ENCODE assay signal across 1 cellular context in the genomic region with DNA sequence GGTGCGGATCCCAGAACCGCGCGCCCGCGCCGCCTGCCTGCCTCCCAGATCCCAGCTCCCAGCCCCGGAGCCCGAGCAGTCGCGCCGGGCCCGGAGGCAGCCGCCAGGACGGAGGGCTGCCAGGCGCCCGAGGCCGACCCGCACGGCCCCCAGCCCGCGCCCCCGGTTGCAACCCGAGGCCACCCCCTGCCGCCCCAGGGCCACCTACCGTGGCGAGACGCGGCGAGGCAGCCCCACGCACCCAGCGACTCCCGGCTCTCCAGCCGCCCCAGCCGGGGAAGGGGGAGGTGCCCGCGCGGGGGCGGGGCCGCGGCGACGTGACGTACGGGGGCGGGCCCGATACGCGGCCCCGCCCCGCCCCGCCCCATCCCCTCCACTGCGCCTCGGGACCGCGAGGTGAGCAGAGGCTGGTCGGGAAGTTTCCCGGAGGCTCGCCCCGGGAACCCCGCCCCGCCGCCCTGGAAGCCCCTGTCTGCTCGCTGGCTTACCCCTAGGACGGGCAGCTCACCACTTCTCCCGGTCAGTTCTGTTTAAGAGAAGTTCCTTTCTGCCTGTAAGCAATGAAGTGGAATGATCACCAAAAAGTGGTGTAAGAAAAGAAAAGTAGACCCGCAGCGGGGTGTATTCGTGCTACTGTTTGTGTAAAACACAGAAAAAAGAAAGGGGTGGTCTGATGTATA.
A peak's percentile ranks its signal among the peaks of the same experiment; 100 is the strongest.
TF ChIP-seq lines count a peak whose summit lies in the region.

Gene TPST2 (minus strand): TSS at position 288 of the 680 bp plus-strand sequence. CDS start 48,502 bp downstream, outside the sequence.

TF ChIP-seq in HepG2, 621 proteins besides CTCF, POLR2A, EP300 and RAD21 (continued from another document and continues in another):
- TF ChIP-seq, protein P1, sequence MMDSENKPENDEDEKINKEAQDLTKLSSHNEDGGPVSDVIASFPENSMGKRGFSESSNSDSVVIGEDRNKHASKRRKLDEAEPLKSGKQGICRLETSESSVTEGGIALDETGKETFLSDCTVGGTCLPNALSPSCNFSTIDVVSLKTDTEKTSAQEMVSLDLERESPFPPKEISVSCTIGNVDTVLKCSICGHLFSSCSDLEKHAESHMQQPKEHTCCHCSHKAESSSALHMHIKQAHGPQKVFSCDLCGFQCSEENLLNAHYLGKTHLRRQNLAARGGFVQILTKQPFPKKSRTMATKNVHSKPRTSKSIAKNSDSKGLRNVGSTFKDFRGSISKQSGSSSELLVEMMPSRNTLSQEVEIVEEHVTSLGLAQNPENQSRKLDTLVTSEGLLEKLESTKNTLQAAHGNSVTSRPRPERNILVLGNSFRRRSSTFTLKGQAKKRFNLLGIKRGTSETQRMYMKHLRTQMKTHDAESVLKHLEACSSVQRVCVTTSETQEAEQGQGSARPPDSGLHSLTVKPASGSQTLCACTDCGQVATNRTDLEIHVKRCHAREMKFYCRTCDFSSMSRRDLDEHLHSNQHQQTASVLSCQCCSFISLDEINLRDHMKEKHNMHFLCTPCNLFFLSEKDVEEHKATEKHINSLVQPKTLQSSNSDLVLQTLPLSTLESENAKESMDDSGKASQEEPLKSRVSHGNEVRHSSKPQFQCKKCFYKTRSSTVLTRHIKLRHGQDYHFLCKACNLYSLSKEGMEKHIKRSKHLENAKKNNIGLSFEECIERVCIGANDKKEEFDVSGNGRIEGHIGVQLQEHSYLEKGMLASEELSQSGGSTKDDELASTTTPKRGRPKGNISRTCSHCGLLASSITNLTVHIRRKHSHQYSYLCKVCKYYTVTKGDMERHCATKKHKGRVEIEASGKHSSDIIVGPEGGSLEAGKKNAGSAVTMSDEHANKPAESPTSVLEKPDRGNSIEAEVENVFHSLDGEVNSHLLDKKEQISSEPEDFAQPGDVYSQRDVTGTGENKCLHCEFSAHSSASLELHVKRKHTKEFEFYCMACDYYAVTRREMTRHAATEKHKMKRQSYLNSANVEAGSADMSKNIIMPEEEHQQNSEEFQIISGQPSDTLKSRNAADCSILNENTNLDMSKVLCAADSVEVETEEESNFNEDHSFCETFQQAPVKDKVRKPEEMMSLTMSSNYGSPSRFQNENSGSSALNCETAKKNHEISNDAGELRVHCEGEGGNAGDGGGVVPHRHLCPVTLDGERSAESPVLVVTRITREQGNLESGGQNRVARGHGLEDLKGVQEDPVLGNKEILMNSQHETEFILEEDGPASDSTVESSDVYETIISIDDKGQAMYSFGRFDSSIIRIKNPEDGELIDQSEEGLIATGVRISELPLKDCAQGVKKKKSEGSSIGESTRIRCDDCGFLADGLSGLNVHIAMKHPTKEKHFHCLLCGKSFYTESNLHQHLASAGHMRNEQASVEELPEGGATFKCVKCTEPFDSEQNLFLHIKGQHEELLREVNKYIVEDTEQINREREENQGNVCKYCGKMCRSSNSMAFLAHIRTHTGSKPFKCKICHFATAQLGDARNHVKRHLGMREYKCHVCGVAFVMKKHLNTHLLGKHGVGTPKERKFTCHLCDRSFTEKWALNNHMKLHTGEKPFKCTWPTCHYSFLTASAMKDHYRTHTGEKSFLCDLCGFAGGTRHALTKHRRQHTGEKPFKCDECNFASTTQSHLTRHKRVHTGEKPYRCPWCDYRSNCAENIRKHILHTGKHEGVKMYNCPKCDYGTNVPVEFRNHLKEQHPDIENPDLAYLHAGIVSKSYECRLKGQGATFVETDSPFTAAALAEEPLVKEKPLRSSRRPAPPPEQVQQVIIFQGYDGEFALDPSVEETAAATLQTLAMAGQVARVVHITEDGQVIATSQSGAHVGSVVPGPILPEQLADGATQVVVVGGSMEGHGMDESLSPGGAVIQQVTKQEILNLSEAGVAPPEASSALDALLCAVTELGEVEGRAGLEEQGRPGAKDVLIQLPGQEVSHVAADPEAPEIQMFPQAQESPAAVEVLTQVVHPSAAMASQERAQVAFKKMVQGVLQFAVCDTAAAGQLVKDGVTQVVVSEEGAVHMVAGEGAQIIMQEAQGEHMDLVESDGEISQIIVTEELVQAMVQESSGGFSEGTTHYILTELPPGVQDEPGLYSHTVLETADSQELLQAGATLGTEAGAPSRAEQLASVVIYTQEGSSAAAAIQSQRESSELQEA (CRISPR knock-in tag; IDR thresholded peaks at IDR 0.05; ENCODE audit: not compliant biosample characterization) = no peak
- no peak for TF ChIP-seq RNF2 (conservative IDR thresholded peaks at IDR 0.05; ENCODE audit: low read depth)
- TF ChIP-seq ZNF816 (CRISPR knock-in tag; IDR thresholded peaks at IDR 0.05; ENCODE audit: borderline replicate concordance) = no peak
- no peak for TF ChIP-seq THAP11 (CRISPR knock-in tag; IDR thresholded peaks at IDR 0.05)
- no peak for TF ChIP-seq FOSL2 (CRISPR knock-in tag; IDR thresholded peaks at IDR 0.05)
- TF ChIP-seq HNRNPUL1 (IDR thresholded peaks at IDR 0.05; ENCODE audit: low read depth, low read length) = no peak
- TF ChIP-seq MAFK (conservative IDR thresholded peaks at IDR 0.05 in 1 of 2, IDR thresholded peaks at IDR 0.05 in 1 of 2; ENCODE audit: low read length in 2 of 2) = no peak
- TF ChIP-seq RFXANK (CRISPR knock-in tag; IDR thresholded peaks at IDR 0.05) = no peak
- no peak for TF ChIP-seq TBX3 (IDR thresholded peaks at IDR 0.05; ENCODE audit: borderline replicate concordance)
- TF ChIP-seq, protein P2, sequence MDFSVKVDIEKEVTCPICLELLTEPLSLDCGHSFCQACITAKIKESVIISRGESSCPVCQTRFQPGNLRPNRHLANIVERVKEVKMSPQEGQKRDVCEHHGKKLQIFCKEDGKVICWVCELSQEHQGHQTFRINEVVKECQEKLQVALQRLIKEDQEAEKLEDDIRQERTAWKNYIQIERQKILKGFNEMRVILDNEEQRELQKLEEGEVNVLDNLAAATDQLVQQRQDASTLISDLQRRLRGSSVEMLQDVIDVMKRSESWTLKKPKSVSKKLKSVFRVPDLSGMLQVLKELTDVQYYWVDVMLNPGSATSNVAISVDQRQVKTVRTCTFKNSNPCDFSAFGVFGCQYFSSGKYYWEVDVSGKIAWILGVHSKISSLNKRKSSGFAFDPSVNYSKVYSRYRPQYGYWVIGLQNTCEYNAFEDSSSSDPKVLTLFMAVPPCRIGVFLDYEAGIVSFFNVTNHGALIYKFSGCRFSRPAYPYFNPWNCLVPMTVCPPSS (IDR thresholded peaks at IDR 0.05) = no peak
- TF ChIP-seq, protein P3, sequence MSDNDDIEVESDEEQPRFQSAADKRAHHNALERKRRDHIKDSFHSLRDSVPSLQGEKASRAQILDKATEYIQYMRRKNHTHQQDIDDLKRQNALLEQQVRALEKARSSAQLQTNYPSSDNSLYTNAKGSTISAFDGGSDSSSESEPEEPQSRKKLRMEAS (IDR thresholded peaks at IDR 0.05) = no peak
- TF ChIP-seq HES4 (CRISPR knock-in tag; IDR thresholded peaks at IDR 0.05; ENCODE audit: borderline replicate concordance) = no peak
- TF ChIP-seq ELF3 (CRISPR knock-in tag; IDR thresholded peaks at IDR 0.05) = no peak
- no peak for TF ChIP-seq ATRX (CRISPR knock-in tag; IDR thresholded peaks at IDR 0.05; ENCODE audit: borderline replicate concordance)
- no peak for TF ChIP-seq ZBTB39 (CRISPR knock-in tag; IDR thresholded peaks at IDR 0.05)
- TF ChIP-seq ATF7-NPFF (CRISPR knock-in tag; IDR thresholded peaks at IDR 0.05; ENCODE audit: low read depth) = peak; percentile 35; the same call in 1 of the 2 replicates
- TF ChIP-seq ZNF274 (CRISPR knock-in tag; IDR thresholded peaks at IDR 0.05) = no peak
- TF ChIP-seq TEAD3 (CRISPR knock-in tag; optimal IDR thresholded peaks at IDR 0.05; ENCODE audit: borderline replicate concordance) = no peak
- no peak for TF ChIP-seq NFE2L1 (CRISPR knock-in tag; IDR thresholded peaks at IDR 0.05; ENCODE audit: borderline replicate concordance)
- TF ChIP-seq ZNF225 (CRISPR knock-in tag; IDR thresholded peaks at IDR 0.05) = no peak
- TF ChIP-seq, protein P4, sequence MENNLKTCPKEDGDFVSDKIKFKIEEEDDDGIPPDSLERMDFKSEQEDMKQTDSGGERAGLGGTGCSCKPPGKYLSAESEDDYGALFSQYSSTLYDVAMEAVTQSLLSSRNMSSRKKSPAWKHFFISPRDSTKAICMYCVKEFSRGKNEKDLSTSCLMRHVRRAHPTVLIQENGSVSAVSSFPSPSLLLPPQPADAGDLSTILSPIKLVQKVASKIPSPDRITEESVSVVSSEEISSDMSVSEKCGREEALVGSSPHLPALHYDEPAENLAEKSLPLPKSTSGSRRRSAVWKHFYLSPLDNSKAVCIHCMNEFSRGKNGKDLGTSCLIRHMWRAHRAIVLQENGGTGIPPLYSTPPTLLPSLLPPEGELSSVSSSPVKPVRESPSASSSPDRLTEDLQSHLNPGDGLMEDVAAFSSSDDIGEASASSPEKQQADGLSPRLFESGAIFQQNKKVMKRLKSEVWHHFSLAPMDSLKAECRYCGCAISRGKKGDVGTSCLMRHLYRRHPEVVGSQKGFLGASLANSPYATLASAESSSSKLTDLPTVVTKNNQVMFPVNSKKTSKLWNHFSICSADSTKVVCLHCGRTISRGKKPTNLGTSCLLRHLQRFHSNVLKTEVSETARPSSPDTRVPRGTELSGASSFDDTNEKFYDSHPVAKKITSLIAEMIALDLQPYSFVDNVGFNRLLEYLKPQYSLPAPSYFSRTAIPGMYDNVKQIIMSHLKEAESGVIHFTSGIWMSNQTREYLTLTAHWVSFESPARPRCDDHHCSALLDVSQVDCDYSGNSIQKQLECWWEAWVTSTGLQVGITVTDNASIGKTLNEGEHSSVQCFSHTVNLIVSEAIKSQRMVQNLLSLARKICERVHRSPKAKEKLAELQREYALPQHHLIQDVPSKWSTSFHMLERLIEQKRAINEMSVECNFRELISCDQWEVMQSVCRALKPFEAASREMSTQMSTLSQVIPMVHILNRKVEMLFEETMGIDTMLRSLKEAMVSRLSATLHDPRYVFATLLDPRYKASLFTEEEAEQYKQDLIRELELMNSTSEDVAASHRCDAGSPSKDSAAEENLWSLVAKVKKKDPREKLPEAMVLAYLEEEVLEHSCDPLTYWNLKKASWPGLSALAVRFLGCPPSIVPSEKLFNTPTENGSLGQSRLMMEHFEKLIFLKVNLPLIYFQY (CRISPR knock-in tag; IDR thresholded peaks at IDR 0.05; ENCODE audit: borderline replicate concordance) = no peak; the same call in 1 of the 2 replicates
- TF ChIP-seq ZBTB20 (CRISPR knock-in tag; IDR thresholded peaks at IDR 0.05; ENCODE audit: borderline replicate concordance, low read depth) = no peak
- no peak for TF ChIP-seq HNRNPLL (IDR thresholded peaks at IDR 0.05; ENCODE audit: low read depth, low read length, poor library complexity, severe bottlenecking)
- TF ChIP-seq ZMAT3 (CRISPR knock-in tag; conservative IDR thresholded peaks at IDR 0.05) = no peak
- TF ChIP-seq KAT2B (IDR thresholded peaks at IDR 0.05; ENCODE audit: borderline replicate concordance, low read depth, low read length) = no peak
- TF ChIP-seq MZF1 (CRISPR knock-in tag; IDR thresholded peaks at IDR 0.05; ENCODE audit: borderline replicate concordance) = no peak
- no peak for TF ChIP-seq FOXO4 (CRISPR knock-in tag; conservative IDR thresholded peaks at IDR 0.05)
- TF ChIP-seq ZNF607 (CRISPR knock-in tag; IDR thresholded peaks at IDR 0.05; ENCODE audit: borderline replicate concordance) = no peak
- no peak for TF ChIP-seq RCOR2 (CRISPR knock-in tag; IDR thresholded peaks at IDR 0.05)
- TF ChIP-seq ZFP36 (IDR thresholded peaks at IDR 0.05; ENCODE audit: borderline replicate concordance, low read depth, low read length, partially characterized antibody) = peak; percentile 19
- TF ChIP-seq ZNF850 (CRISPR knock-in tag; conservative IDR thresholded peaks at IDR 0.05) = no peak
- TF ChIP-seq ASH2L (IDR thresholded peaks at IDR 0.05; ENCODE audit: insufficient read length, low read depth, low read length) = peak; percentile 42
- no peak for TF ChIP-seq CBX1 (IDR thresholded peaks at IDR 0.05; ENCODE audit: low read depth)
- TF ChIP-seq ZXDC (CRISPR knock-in tag; IDR thresholded peaks at IDR 0.05) = no peak
